Comparison of ENCODE assay signal across 26 cellular contexts in the genomic region with DNA sequence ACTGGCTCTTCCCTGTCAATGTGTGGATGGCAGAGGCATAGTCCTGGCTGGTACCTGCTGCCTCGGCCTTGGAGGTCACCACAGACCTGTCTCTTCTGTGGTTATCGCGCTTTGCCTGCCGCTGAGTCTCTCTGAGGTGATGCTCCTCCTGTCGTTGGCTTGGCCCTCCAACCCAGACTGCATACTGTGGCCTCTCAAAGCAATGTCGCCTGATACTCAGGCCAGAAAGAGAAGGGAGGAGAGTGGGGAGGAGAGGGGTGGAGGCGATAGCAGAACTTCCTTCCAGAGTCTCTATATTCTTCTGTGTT.
"Had no signal": no experiment of that assay in that cellular context is flagged by ENCODE, and none has a peak within 500 bp of the region (broad histone marks: within the 10 kb centered on the region; RNA-seq: fewer than 3 reads in every experiment).

No MANE protein-coding gene starts in this region.

- H3K4me1 ChIP-seq: ascending aorta, body of pancreas had no signal

- H3K9me3 Mint-ChIP-seq: activated CD4-positive, alpha-beta T cell treated with anti-CD3 and anti-CD28 coated beads, Interleukin-2, amount 10 ng/mL, durations not matched to agents 7 days and 5 days had no signal

- H3K36me3 Mint-ChIP-seq: activated CD4-positive, alpha-beta memory T cell treated with anti-CD3 and anti-CD28 coated beads for 36 hours had no signal

- DNase-seq: activated CD4-positive, alpha-beta memory T cell treated with anti-CD3 and anti-CD28 coated beads for 36 hours; activated CD4-positive, alpha-beta T cell treated with anti-CD3 and anti-CD28 coated beads, Interleukin-2, amount 10 ng/mL, durations not matched to agents 7 days and 5 days; activated CD4-positive, CD25-positive, alpha-beta regulatory T cell; activated effector memory CD4-positive, alpha-beta T cell treated with anti-CD3 and anti-CD28 coated beads, Interleukin-2, amount 50 U/mL, for 16 hours; activated naive CD4-positive, alpha-beta T cell treated with Interleukin-2 at 50 U/mL for 16 hours; activated naive CD8-positive, alpha-beta T cell treated with anti-CD3 and anti-CD28 coated beads, Interleukin-2, amount 50 U/mL, for 24 hours; activated T-cell treated with anti-CD3 and anti-CD28 coated beads, Interleukin-2, amount 50 U/mL, for 4 hours; amniotic stem cell; body of pancreas; IMR-90; KG1; MG63; NCI-H1436; NCI-H187; NCI-H2081; NCI-H345; NCI-H510A; NCI-H526 treated with DMSO at 0.1 percent for 48 hours; NCI-H82; NK-92 treated with Interleukin-12 subunit alpha and Interleukin-12 subunit beta, amount 100 ng/mL, for 24 hours; OCI-M1; RPMI8226; T-helper 1 cell had no signal

- H3K4me1 Mint-ChIP-seq: activated CD4-positive, alpha-beta T cell treated with anti-CD3 and anti-CD28 coated beads, Interleukin-2, amount 10 ng/mL, durations not matched to agents 7 days and 5 days; activated naive CD8-positive, alpha-beta T cell treated with anti-CD3 and anti-CD28 coated beads, Interleukin-2, amount 50 U/mL, for 24 hours had no signal

- H3K9me3 ChIP-seq: ascending aorta, body of pancreas, MG63 had no signal

- H3K4me3 ChIP-seq: ascending aorta, body of pancreas, MG63, SK-N-MC had no signal

- H3K27ac ChIP-seq: ascending aorta, body of pancreas, SK-N-MC, VCaP had no signal

- H3K36me3 ChIP-seq: ascending aorta, MG63 had no signal

- H3K27ac Mint-ChIP-seq: activated CD4-positive, alpha-beta memory T cell treated with anti-CD3 and anti-CD28 coated beads for 36 hours; activated CD4-positive, alpha-beta T cell treated with anti-CD3 and anti-CD28 coated beads, Interleukin-2, amount 10 ng/mL, durations not matched to agents 7 days and 5 days; activated naive CD8-positive, alpha-beta T cell treated with anti-CD3 and anti-CD28 coated beads, Interleukin-2, amount 50 U/mL, for 24 hours had no signal

- H3K4me3 Mint-ChIP-seq: activated CD4-positive, alpha-beta memory T cell treated with anti-CD3 and anti-CD28 coated beads for 36 hours; activated CD4-positive, alpha-beta T cell treated with anti-CD3 and anti-CD28 coated beads, Interleukin-2, amount 10 ng/mL, durations not matched to agents 7 days and 5 days; activated naive CD8-positive, alpha-beta T cell treated with anti-CD3 and anti-CD28 coated beads, Interleukin-2, amount 50 U/mL, for 24 hours; activated T-cell treated with anti-CD3 and anti-CD28 coated beads, Interleukin-2, amount 50 U/mL, for 4 hours had no signal

- H3K27me3 ChIP-seq: ascending aorta, body of pancreas, MG63 had no signal
